In genomic region chr14:99118946-99119345, GRCh38 we compare ENCODE assay signal across 14 cellular contexts.
"Had no signal": no experiment of that assay in that cellular context is flagged by ENCODE, and none has a peak within 500 bp of the region (broad histone marks: within the 10 kb centered on the region; RNA-seq: fewer than 3 reads in every experiment).

No MANE protein-coding gene starts in this region.

- H3K36me3 Mint-ChIP-seq: memory B cell had no signal

- H3K9me3 Mint-ChIP-seq: activated T-helper 2 cell treated with anti-CD3 and anti-CD28 coated beads, Interferon-gamma antibody, Interleukin-2, Interleukin-4, amounts not matched to agents 10 μg/mL and 5 μg/mL and 100 μg/mL, durations not matched to agents 14 hours and 24 hours and 36 hours; neural crest cell had no signal

- H3K27ac ChIP-seq: breast epithelium, heart left ventricle, left lung, parathyroid adenoma, skin epidermis, tibial nerve had no signal

- DNase-seq: activated CD4-positive, alpha-beta T cell treated with anti-CD3 and anti-CD28 coated beads for 1 hour; activated CD4-positive, alpha-beta T cell treated with anti-CD3 and anti-CD28 coated beads, Interleukin-2, amount 50 U/mL, for 48 hours; foreskin melanocyte; heart left ventricle; left lung; SIG-M5 had no signal

- H3K4me1 ChIP-seq: breast epithelium, heart left ventricle, parathyroid adenoma, tibial nerve had no signal

- H3K27ac Mint-ChIP-seq: activated T-helper 2 cell treated with anti-CD3 and anti-CD28 coated beads, Interferon-gamma antibody, Interleukin-2, Interleukin-4, amounts not matched to agents 10 μg/mL and 5 μg/mL and 100 μg/mL, durations not matched to agents 14 hours and 24 hours and 36 hours; memory B cell had no signal

- H3K36me3 ChIP-seq: breast epithelium, heart left ventricle, left lung, tibial nerve had no signal

- H3K9me3 ChIP-seq: breast epithelium had no signal

- H3K4me3 Mint-ChIP-seq: memory B cell had no signal

- H3K4me3 ChIP-seq: breast epithelium, heart left ventricle, left lung, skin epidermis, tibial nerve had no signal

- ATAC-seq: heart left ventricle, left lung had no signal

- H3K27me3 Mint-ChIP-seq: activated naive CD8-positive, alpha-beta T cell; memory B cell had no signal

- H3K4me1 Mint-ChIP-seq: memory B cell had no signal
